Comparison of ENCODE assay signal across 12 cellular contexts in genomic region chr2:84792856-84793522, GRCh38.
A peak's percentile ranks its signal among the peaks of the same experiment; 100 is the strongest.
DNase-seq lines count a peak whose midpoint lies in the region; TF ChIP-seq lines count a peak whose summit lies in the region.
"Had no signal": no experiment of that assay in that cellular context is flagged by ENCODE, and none has a peak within 500 bp of the region (broad histone marks: within the 10 kb centered on the region; RNA-seq: fewer than 3 reads in every experiment).

No MANE protein-coding gene starts in this region.

- DNase-seq in GM10248 (ENCODE audit: extremely low spot score) (peak; percentile 1), NCI-H226 (peak; percentile 22), epithelial cell of esophagus (ENCODE audit: low read depth) (peak; percentile 50), skeletal muscle cell (ENCODE audit: low read depth) (peak; percentile 23), ureter (ENCODE audit: low spot score) (no peak), posterior vena cava (ENCODE audit: low spot score) (no peak), hypothalamus (lab: John Stamatoyannopoulos, UW) (no peak)
- DNase-seq: BE2C; CD4-positive, alpha-beta memory T cell; NCI-H146; NCI-H345; SK-N-SH had no signal

- intact Hi-C loops in posterior vena cava (cut with DNase I) = no loop called here

- H3K4me3 ChIP-seq in epithelial cell of esophagus (ENCODE audit: low read length) (no peak overlapping the region), skeletal muscle cell (ENCODE audit: low read depth, low read length) (no peak overlapping the region)

- CTCF ChIA-PET in GM10248 (lab: Yijun Ruan, JAX) = interaction anchor here (1.1 kb wide), 1 partner anchor 9 kb away, joined by 3 read pairs; no protein-coding TSS in a partner anchor

- TF ChIP-seq CTCF in GM10248 (IDR thresholded peaks at IDR 0.05; ENCODE audit: control extremely low read depth, extremely low read depth, low read depth, missing control alignments) (no peak), epithelial cell of esophagus (IDR thresholded peaks at IDR 0.05; ENCODE audit: insufficient read depth, low read depth, low read length, missing control alignments) (no peak)

- POLR2A ChIA-PET in GM10248 (lab: Yijun Ruan, JAX) = no interaction called here

Comparison
In these comparisons a context has a peak if more than half of its experiments do, and no peak if none do; other contexts are left out.
1. DNase-seq: peak in GM10248 (single experiment), NCI-H226 (single experiment), epithelial cell of esophagus (single experiment) and skeletal muscle cell (single experiment); none in ureter (single experiment), posterior vena cava (single experiment) and hypothalamus (0 of 51).